Comparison of ENCODE assay signal across 8 cellular contexts in genomic region chr7:1290262-1291039, GRCh38. TPM values are rescaled to one million over a fixed set of nuclear protein-coding genes. Genes with fewer than 3 reads are reported as not detected.
DNase-seq lines count a peak whose midpoint lies in the region; ATAC-seq and TF ChIP-seq lines count a peak whose summit lies in the region.

No MANE protein-coding gene starts in this region.

- POLR2A ChIA-PET in GM10248 (lab: Yijun Ruan, JAX), result no interaction called here

- DNase-seq in activated CD4-positive, alpha-beta T cell treated with anti-CD3 and anti-CD28 coated beads, Interleukin-2, amount 10 ng/mL, durations not matched to agents 24 days and 14 days, result peak; percentile 59
- no peak for DNase-seq in activated CD4-positive, alpha-beta T cell treated with anti-CD3 and anti-CD28 coated beads for 4 hours
- DNase-seq in SW480 (ENCODE audit: low spot score), result peak; percentile 46
- no peak for DNase-seq in effector memory CD4-positive, alpha-beta T cell
- peak; percentile 32 for DNase-seq in mesendoderm
- peak; percentile 65 for DNase-seq in superior temporal gyrus (ENCODE audit: extremely low spot score)
- DNase-seq in GM10248 (ENCODE audit: extremely low spot score), result no peak

- peaks cover 12% of the 10 kb centered on the region for H3K4me1 ChIP-seq in effector memory CD4-positive, alpha-beta T cell (ENCODE audit: control insufficient read depth, insufficient read depth, low read length, poor library complexity, severe bottlenecking)
- H3K4me1 ChIP-seq in mesendoderm (ENCODE audit: control insufficient read depth, low read depth, low read length), result no peaks in the 10 kb centered on the region

- no peak overlapping the region for H2BK120ac ChIP-seq in mesendoderm (ENCODE audit: low read depth, low read length)

- intact Hi-C loops in activated CD4-positive, alpha-beta T cell treated with anti-CD3 and anti-CD28 coated beads, Interleukin-2, amount 10 ng/mL, durations not matched to agents 24 days and 14 days (cut with micrococcal nuclease), result no loop called here

- peak overlapping the region; percentile 52 for H3K4me3 Mint-ChIP-seq in activated CD4-positive, alpha-beta T cell treated with anti-CD3 and anti-CD28 coated beads, Interleukin-2, amount 10 ng/mL, durations not matched to agents 24 days and 14 days

- H3K18ac ChIP-seq in mesendoderm (ENCODE audit: low read length), result no peak overlapping the region

- peak overlapping the region; percentile 11 for H3K27ac Mint-ChIP-seq in activated CD4-positive, alpha-beta T cell treated with anti-CD3 and anti-CD28 coated beads, Interleukin-2, amount 10 ng/mL, durations not matched to agents 24 days and 14 days

- H3K9me3 ChIP-seq in effector memory CD4-positive, alpha-beta T cell (ENCODE audit: control insufficient read depth, low read length), result no peaks in the 10 kb centered on the region

- H2AK5ac ChIP-seq in mesendoderm (ENCODE audit: low read length), result no peak overlapping the region

- H2BK5ac ChIP-seq in mesendoderm (ENCODE audit: low read length), result no peak overlapping the region

- WGBS in mesendoderm (ENCODE audit: extremely low coverage, insufficient coverage, low lambda C conversion rate), result no CpG with 5 or more reads among the region's 50 CpGs

- peak overlapping the region; percentile 54 for H3K4me3 ChIP-seq in effector memory CD4-positive, alpha-beta T cell (ENCODE audit: insufficient read depth, low read depth, low read length, poor library complexity, severe bottlenecking)
- peak overlapping the region; percentile 10 for H3K4me3 ChIP-seq in mesendoderm (ENCODE audit: low read length)

- no peaks in the 10 kb centered on the region for H3K9me3 Mint-ChIP-seq in activated CD4-positive, alpha-beta T cell treated with anti-CD3 and anti-CD28 coated beads, Interleukin-2, amount 10 ng/mL, durations not matched to agents 24 days and 14 days

- H3K4me2 ChIP-seq in mesendoderm (ENCODE audit: low read length), result peak overlapping the region; percentile 64

- peak overlapping the region; percentile 17 for H3K9ac ChIP-seq in mesendoderm (ENCODE audit: low read length)

- H3K36me3 Mint-ChIP-seq in activated CD4-positive, alpha-beta T cell treated with anti-CD3 and anti-CD28 coated beads, Interleukin-2, amount 10 ng/mL, durations not matched to agents 24 days and 14 days (ENCODE audit: low read depth), result no peaks in the 10 kb centered on the region

- CTCF ChIA-PET in GM10248 (lab: Yijun Ruan, JAX), result no interaction called here

- H3K23ac ChIP-seq in mesendoderm (ENCODE audit: low read length), result no peak overlapping the region

- no peak overlapping the region for H4K8ac ChIP-seq in mesendoderm (ENCODE audit: low read depth, low read length)

- no peaks in the 10 kb centered on the region for H3K36me3 ChIP-seq in effector memory CD4-positive, alpha-beta T cell (ENCODE audit: control insufficient read depth, insufficient read depth, low read length)
- H3K36me3 ChIP-seq in mesendoderm (ENCODE audit: control insufficient read depth, insufficient read depth, low read length), result no peaks in the 10 kb centered on the region

- no peak overlapping the region for H4K5ac ChIP-seq in mesendoderm (ENCODE audit: low read length)

- H2BK15ac ChIP-seq in mesendoderm (replicated peaks; ENCODE audit: low read depth), result no peak overlapping the region

- H3K79me1 ChIP-seq in mesendoderm (ENCODE audit: low read length), result no peaks in the 10 kb centered on the region

- no peak for ATAC-seq in GM18873 (IDR thresholded peaks at IDR 0.05; ENCODE audit: low FRiP score, unreplicated experiment)

- H3K79me2 ChIP-seq in mesendoderm (ENCODE audit: control insufficient read depth, insufficient read depth, low read length), result no peaks in the 10 kb centered on the region

- peaks cover 18% of the 10 kb centered on the region for H3K27me3 Mint-ChIP-seq in activated CD4-positive, alpha-beta T cell treated with anti-CD3 and anti-CD28 coated beads, Interleukin-2, amount 10 ng/mL, durations not matched to agents 24 days and 14 days

- no peak overlapping the region for H3K27ac ChIP-seq in effector memory CD4-positive, alpha-beta T cell (ENCODE audit: insufficient read depth, low read length, poor library complexity, severe bottlenecking)
- H3K27ac ChIP-seq in mesendoderm (ENCODE audit: low read depth, low read length), result no peak overlapping the region

- peak overlapping the region; percentile 76 for H3K56ac ChIP-seq in mesendoderm (ENCODE audit: low read length)

- H3K4ac ChIP-seq in mesendoderm (ENCODE audit: low read depth, low read length), result no peak overlapping the region

- no peaks in the 10 kb centered on the region for H3K4me1 Mint-ChIP-seq in activated CD4-positive, alpha-beta T cell treated with anti-CD3 and anti-CD28 coated beads, Interleukin-2, amount 10 ng/mL, durations not matched to agents 24 days and 14 days

- TF ChIP-seq CTCF in GM10248 (IDR thresholded peaks at IDR 0.05; ENCODE audit: control extremely low read depth, extremely low read depth, low read depth, missing control alignments), result no peak

- H3K27me3 ChIP-seq in effector memory CD4-positive, alpha-beta T cell (replicated peaks; ENCODE audit: control insufficient read depth, insufficient read depth, low read length, poor library complexity, severe bottlenecking), result peaks cover 4% of the 10 kb centered on the region
- H3K27me3 ChIP-seq in mesendoderm (ENCODE audit: insufficient read depth, low read length, poor library complexity), result peaks cover 2% of the 10 kb centered on the region

RNA-seq across cellular contexts. Expression of gene UNCX, which starts 57.8 kb away (rescaled TPM):
- not detected in 2 replicates for total RNA-seq in activated CD4-positive, alpha-beta T cell treated with anti-CD3 and anti-CD28 coated beads, Interleukin-2, amount 10 ng/mL, durations not matched to agents 24 days and 14 days
- polyA plus RNA-seq in mesendoderm (2013, experiment 1 of 2), result not detected
- not detected for polyA plus RNA-seq in mesendoderm (2013, experiment 2 of 2)

Comparison
In these comparisons a context has a peak if more than half of its experiments do, and no peak if none do; other contexts are left out.
1. DNase-seq: peak in activated CD4-positive, alpha-beta T cell treated with anti-CD3 and anti-CD28 coated beads, Interleukin-2, amount 10 ng/mL, durations not matched to agents 24 days and 14 days (single experiment), SW480 (single experiment), mesendoderm (single experiment) and superior temporal gyrus (single experiment); none in activated CD4-positive, alpha-beta T cell treated with anti-CD3 and anti-CD28 coated beads for 4 hours (0 of 2), effector memory CD4-positive, alpha-beta T cell (0 of 3) and GM10248 (single experiment).